Comparison of ENCODE assay signal across 2 cellular contexts in the genomic region with DNA sequence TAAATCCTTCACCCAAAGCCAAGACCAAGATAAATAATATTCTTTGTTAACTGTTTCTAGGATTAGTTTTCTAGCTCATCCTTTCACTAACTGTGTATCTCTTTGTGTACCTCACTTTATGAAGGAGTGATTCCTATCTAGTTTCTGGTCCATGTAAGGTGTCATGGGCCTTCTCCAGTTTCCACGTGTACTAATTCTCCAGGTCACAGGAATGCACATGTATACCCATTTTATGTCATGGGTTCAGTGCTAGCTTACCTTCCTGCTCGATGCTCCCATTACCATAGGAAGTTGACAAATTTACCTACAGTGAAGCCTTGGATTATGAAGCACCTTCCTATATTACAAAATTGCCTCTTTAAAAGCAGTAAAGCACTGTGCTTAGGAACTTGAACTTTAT. TPM values are rescaled to one million over a fixed set of nuclear protein-coding genes. Genes with fewer than 3 reads are reported as not detected.
"Had no signal": no experiment of that assay in that cellular context is flagged by ENCODE, and none has a peak within 500 bp of the region (broad histone marks: within the 10 kb centered on the region; RNA-seq: fewer than 3 reads in every experiment).

No MANE protein-coding gene starts in this region.

RNA-seq across cellular contexts. Expression of a gene that starts 5.9 kb away (rescaled TPM):
- total RNA-seq: endodermal cell, hepatocyte had no signal
